In the genomic region with DNA sequence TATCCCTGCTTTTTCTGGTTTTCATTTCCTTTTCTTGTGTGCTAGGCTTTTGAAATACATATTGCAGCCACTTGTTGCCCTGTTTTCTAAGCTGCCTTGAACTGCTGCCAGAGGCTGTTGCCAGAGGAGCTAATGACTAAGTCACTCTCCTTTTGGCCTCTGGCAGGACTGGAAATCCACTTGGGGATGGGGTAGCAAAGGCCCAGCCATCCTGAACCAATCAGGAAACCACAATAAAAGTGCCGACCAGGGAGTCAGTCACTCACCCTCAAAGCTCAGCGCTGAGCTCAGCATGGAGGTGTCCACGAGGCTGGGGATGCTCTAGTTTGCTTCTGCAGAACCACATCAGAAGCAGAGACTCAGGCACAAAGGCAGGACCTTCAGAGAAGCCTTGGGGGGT, we compare ENCODE assay signal across 12 cellular contexts.
DNase-seq lines count a peak whose midpoint lies in the region; ATAC-seq and TF ChIP-seq lines count a peak whose summit lies in the region.
"Had no signal": no experiment of that assay in that cellular context is flagged by ENCODE, and none has a peak within 500 bp of the region (broad histone marks: within the 10 kb centered on the region; RNA-seq: fewer than 3 reads in every experiment).

No MANE protein-coding gene starts in this region.

- no peaks in the 10 kb centered on the region for H3K27me3 ChIP-seq in heart right ventricle
- H3K27me3 ChIP-seq in H7 (ENCODE audit: control insufficient read depth, insufficient read depth, low read length): no peaks in the 10 kb centered on the region
- H3K27me3 ChIP-seq: cardiac muscle cell had no signal

- no peak for TF ChIP-seq CTCF in heart right ventricle (IDR thresholded peaks at IDR 0.05)
- TF ChIP-seq CTCF in type B pancreatic cell (conservative IDR thresholded peaks at IDR 0.05): no peak

- no peaks in the 10 kb centered on the region for H3K36me3 Mint-ChIP-seq in type B pancreatic cell

- intact Hi-C loops in heart right ventricle (cut with DNase I): no loop called here

- DNase-seq in HS-5 (ENCODE audit: low read depth): peak; percentile 60
- DNase-seq in astrocyte of the hippocampus (ENCODE audit: low read depth, low spot score): peak; percentile 48
- peak; percentile 50 to 61 for DNase-seq in heart right ventricle
- DNase-seq in stromal cell of bone marrow (ENCODE audit: low read depth): peak; percentile 90
- DNase-seq in type B pancreatic cell (ENCODE audit: extremely low spot score, unreplicated experiment): no peak
- DNase-seq in H7: no peak
- DNase-seq: HFFc6; stimulated activated CD4-positive, alpha-beta T cell treated with anti-CD3 and anti-CD28 coated beads, Interleukin-15, amount 100 ng/mL, for 24 hours; T-helper 17 cell had no signal

- H3K4me3 ChIP-seq in heart right ventricle: no peak overlapping the region
- H3K4me3 ChIP-seq in H7 (ENCODE audit: insufficient read depth, low read depth, low read length): no peak overlapping the region
- H3K4me3 ChIP-seq: cardiac muscle cell had no signal

- peaks cover 0 to 15% (median 0%) of the 10 kb centered on the region in 9 donors for H3K4me1 ChIP-seq in heart right ventricle

- H3K9me3 ChIP-seq in heart right ventricle: peaks cover 0 to 17% (median 2%) of the 10 kb centered on the region in 11 donors

- H3K27ac ChIP-seq in heart right ventricle: no peak overlapping the region
- H3K27ac ChIP-seq: cardiac muscle cell had no signal

- peaks cover 9% of the 10 kb centered on the region for H3K4me1 Mint-ChIP-seq in type B pancreatic cell (ENCODE audit: unreplicated experiment)
- H3K4me1 Mint-ChIP-seq: T-helper 17 cell had no signal

- ATAC-seq in heart right ventricle: peak; percentile 33 to 89 (median 55)
- ATAC-seq in HG03521 (IDR thresholded peaks at IDR 0.05; ENCODE audit: unreplicated experiment): no peak
- no peak for ATAC-seq in HG03159 (IDR thresholded peaks at IDR 0.05; ENCODE audit: unreplicated experiment)
- ATAC-seq: T-helper 17 cell had no signal

- WGBS in heart right ventricle, 2 donors: 26 to 30% methylated on average over 3 of the region's 3 CpGs

- no peak overlapping the region for H3K4me3 Mint-ChIP-seq in type B pancreatic cell
- H3K4me3 Mint-ChIP-seq: HFFc6, T-helper 17 cell had no signal

- no peaks in the 10 kb centered on the region for H3K27me3 Mint-ChIP-seq in type B pancreatic cell
- H3K27me3 Mint-ChIP-seq: T-helper 17 cell had no signal

- H3K36me3 ChIP-seq in heart right ventricle (no peaks in the 10 kb centered on the region), H7 (replicated peaks; ENCODE audit: control insufficient read depth, insufficient read depth, low read length) (no peaks in the 10 kb centered on the region)
- H3K36me3 ChIP-seq: cardiac muscle cell had no signal

- no peaks in the 10 kb centered on the region for H3K9me3 Mint-ChIP-seq in type B pancreatic cell

- H3K27ac Mint-ChIP-seq in type B pancreatic cell: no peak overlapping the region
- H3K27ac Mint-ChIP-seq: HFFc6, T-helper 17 cell had no signal

Comparison
In these comparisons a context has a peak if more than half of its experiments do, and no peak if none do; other contexts are left out.
1. DNase-seq: peak in HS-5 (single experiment), astrocyte of the hippocampus (single experiment), heart right ventricle (2 of 2) and stromal cell of bone marrow (single experiment); none in type B pancreatic cell (single experiment) and H7 (single experiment).
2. ATAC-seq: peak in heart right ventricle (8 of 8); none in HG03521 (single experiment) and HG03159 (single experiment).